1 cellular context compared by ENCODE assay signal in the genomic region with DNA sequence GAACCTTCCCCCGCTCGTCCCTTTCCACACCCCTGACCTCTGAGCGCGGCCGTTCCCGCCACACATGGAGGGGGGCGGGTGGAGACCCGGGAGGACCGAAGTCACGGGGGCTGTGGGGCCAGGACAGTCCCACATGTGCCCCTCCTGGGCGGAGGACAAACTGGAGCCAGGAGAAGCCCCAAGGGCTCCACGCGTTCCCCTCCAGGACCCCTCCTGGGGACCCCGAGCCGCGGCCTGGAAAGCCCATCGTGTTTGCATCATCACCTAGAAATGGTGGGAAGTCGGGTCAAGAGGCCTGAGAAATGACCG.
TF ChIP-seq lines count a peak whose summit lies in the region.

No MANE protein-coding gene starts in this region.

TF ChIP-seq in HCT116, 20 proteins besides CTCF, POLR2A, EP300 and RAD21 (continued from another document):
- TF ChIP-seq, protein P1, sequence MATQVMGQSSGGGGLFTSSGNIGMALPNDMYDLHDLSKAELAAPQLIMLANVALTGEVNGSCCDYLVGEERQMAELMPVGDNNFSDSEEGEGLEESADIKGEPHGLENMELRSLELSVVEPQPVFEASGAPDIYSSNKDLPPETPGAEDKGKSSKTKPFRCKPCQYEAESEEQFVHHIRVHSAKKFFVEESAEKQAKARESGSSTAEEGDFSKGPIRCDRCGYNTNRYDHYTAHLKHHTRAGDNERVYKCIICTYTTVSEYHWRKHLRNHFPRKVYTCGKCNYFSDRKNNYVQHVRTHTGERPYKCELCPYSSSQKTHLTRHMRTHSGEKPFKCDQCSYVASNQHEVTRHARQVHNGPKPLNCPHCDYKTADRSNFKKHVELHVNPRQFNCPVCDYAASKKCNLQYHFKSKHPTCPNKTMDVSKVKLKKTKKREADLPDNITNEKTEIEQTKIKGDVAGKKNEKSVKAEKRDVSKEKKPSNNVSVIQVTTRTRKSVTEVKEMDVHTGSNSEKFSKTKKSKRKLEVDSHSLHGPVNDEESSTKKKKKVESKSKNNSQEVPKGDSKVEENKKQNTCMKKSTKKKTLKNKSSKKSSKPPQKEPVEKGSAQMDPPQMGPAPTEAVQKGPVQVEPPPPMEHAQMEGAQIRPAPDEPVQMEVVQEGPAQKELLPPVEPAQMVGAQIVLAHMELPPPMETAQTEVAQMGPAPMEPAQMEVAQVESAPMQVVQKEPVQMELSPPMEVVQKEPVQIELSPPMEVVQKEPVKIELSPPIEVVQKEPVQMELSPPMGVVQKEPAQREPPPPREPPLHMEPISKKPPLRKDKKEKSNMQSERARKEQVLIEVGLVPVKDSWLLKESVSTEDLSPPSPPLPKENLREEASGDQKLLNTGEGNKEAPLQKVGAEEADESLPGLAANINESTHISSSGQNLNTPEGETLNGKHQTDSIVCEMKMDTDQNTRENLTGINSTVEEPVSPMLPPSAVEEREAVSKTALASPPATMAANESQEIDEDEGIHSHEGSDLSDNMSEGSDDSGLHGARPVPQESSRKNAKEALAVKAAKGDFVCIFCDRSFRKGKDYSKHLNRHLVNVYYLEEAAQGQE (IDR thresholded peaks at IDR 0.05; ENCODE audit: low read depth) = no peak
